ENCODE assay signal across 1 cellular context in genomic region chr19:40982594-40983101, GRCh38.
TF ChIP-seq lines count a peak whose summit lies in the region.

No MANE protein-coding gene starts in this region.

TF ChIP-seq in WTC11, 78 proteins besides CTCF, POLR2A, EP300 and RAD21 (continued from another document and continues in another):
- no peak for TF ChIP-seq ARID4B (CRISPR knock-in tag; IDR thresholded peaks at IDR 0.05; ENCODE audit: borderline replicate concordance)
- no peak for TF ChIP-seq ELF4 (CRISPR knock-in tag; IDR thresholded peaks at IDR 0.05; ENCODE audit: low read depth)
- no peak for TF ChIP-seq PRRX2 (CRISPR knock-in tag; IDR thresholded peaks at IDR 0.05)
- no peak for TF ChIP-seq CREB1 (CRISPR knock-in tag; IDR thresholded peaks at IDR 0.05)
- no peak for TF ChIP-seq CBFB (CRISPR knock-in tag; IDR thresholded peaks at IDR 0.05; ENCODE audit: low read depth)
- TF ChIP-seq CDX4 (CRISPR knock-in tag; IDR thresholded peaks at IDR 0.05; ENCODE audit: borderline replicate concordance), result no peak
- no peak for TF ChIP-seq USF2 (CRISPR knock-in tag; IDR thresholded peaks at IDR 0.05)
- 0 out of 2 replicates have a peak, but pooled peaks have one; percentile 36 for TF ChIP-seq MAX (CRISPR knock-in tag; IDR thresholded peaks at IDR 0.05)
- TF ChIP-seq TCF7 (CRISPR knock-in tag; IDR thresholded peaks at IDR 0.05; ENCODE audit: low read depth), result no peak
- no peak for TF ChIP-seq ZNF121 (CRISPR knock-in tag; IDR thresholded peaks at IDR 0.05)
- no peak for TF ChIP-seq SOX15 (CRISPR knock-in tag; IDR thresholded peaks at IDR 0.05)
- TF ChIP-seq RORB (CRISPR knock-in tag; IDR thresholded peaks at IDR 0.05), result no peak
- TF ChIP-seq, protein P1, sequence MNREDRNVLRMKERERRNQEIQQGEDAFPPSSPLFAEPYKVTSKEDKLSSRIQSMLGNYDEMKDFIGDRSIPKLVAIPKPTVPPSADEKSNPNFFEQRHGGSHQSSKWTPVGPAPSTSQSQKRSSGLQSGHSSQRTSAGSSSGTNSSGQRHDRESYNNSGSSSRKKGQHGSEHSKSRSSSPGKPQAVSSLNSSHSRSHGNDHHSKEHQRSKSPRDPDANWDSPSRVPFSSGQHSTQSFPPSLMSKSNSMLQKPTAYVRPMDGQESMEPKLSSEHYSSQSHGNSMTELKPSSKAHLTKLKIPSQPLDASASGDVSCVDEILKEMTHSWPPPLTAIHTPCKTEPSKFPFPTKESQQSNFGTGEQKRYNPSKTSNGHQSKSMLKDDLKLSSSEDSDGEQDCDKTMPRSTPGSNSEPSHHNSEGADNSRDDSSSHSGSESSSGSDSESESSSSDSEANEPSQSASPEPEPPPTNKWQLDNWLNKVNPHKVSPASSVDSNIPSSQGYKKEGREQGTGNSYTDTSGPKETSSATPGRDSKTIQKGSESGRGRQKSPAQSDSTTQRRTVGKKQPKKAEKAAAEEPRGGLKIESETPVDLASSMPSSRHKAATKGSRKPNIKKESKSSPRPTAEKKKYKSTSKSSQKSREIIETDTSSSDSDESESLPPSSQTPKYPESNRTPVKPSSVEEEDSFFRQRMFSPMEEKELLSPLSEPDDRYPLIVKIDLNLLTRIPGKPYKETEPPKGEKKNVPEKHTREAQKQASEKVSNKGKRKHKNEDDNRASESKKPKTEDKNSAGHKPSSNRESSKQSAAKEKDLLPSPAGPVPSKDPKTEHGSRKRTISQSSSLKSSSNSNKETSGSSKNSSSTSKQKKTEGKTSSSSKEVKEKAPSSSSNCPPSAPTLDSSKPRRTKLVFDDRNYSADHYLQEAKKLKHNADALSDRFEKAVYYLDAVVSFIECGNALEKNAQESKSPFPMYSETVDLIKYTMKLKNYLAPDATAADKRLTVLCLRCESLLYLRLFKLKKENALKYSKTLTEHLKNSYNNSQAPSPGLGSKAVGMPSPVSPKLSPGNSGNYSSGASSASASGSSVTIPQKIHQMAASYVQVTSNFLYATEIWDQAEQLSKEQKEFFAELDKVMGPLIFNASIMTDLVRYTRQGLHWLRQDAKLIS (CRISPR knock-in tag; IDR thresholded peaks at IDR 0.05; ENCODE audit: borderline replicate concordance), result no peak
- TF ChIP-seq, protein P2, sequence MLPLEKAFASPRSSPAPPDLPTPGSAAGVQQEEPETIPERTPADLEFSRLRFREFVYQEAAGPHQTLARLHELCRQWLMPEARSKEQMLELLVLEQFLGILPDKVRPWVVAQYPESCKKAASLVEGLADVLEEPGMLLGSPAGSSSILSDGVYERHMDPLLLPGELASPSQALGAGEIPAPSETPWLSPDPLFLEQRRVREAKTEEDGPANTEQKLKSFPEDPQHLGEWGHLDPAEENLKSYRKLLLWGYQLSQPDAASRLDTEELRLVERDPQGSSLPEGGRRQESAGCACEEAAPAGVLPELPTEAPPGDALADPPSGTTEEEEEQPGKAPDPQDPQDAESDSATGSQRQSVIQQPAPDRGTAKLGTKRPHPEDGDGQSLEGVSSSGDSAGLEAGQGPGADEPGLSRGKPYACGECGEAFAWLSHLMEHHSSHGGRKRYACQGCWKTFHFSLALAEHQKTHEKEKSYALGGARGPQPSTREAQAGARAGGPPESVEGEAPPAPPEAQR (CRISPR knock-in tag; IDR thresholded peaks at IDR 0.05), result no peak
- TF ChIP-seq, protein P3, sequence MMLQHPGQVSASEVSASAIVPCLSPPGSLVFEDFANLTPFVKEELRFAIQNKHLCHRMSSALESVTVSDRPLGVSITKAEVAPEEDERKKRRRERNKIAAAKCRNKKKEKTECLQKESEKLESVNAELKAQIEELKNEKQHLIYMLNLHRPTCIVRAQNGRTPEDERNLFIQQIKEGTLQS (CRISPR knock-in tag; conservative IDR thresholded peaks at IDR 0.05), result peak; percentile 76; the same call in 1 of the 2 replicates
- no peak for TF ChIP-seq AR (CRISPR knock-in tag; IDR thresholded peaks at IDR 0.05)
- no peak for TF ChIP-seq ZBTB21 (CRISPR knock-in tag; IDR thresholded peaks at IDR 0.05; ENCODE audit: borderline replicate concordance)
- TF ChIP-seq, protein P4, sequence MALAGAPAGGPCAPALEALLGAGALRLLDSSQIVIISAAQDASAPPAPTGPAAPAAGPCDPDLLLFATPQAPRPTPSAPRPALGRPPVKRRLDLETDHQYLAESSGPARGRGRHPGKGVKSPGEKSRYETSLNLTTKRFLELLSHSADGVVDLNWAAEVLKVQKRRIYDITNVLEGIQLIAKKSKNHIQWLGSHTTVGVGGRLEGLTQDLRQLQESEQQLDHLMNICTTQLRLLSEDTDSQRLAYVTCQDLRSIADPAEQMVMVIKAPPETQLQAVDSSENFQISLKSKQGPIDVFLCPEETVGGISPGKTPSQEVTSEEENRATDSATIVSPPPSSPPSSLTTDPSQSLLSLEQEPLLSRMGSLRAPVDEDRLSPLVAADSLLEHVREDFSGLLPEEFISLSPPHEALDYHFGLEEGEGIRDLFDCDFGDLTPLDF (CRISPR knock-in tag; IDR thresholded peaks at IDR 0.05), result no peak
- no peak for TF ChIP-seq ZNF416 (CRISPR knock-in tag; IDR thresholded peaks at IDR 0.05)
- TF ChIP-seq TEAD1 (CRISPR knock-in tag; IDR thresholded peaks at IDR 0.05), result peak; percentile 85; the same call in 1 of the 2 replicates
- TF ChIP-seq ATF6 (CRISPR knock-in tag; IDR thresholded peaks at IDR 0.05), result no peak
- TF ChIP-seq TEAD4 (CRISPR knock-in tag; IDR thresholded peaks at IDR 0.05), result no peak
- no peak for TF ChIP-seq HMGA2 (CRISPR knock-in tag; IDR thresholded peaks at IDR 0.05)
- TF ChIP-seq NFYB (CRISPR knock-in tag; conservative IDR thresholded peaks at IDR 0.05; ENCODE audit: low read depth), result no peak
- TF ChIP-seq, protein P5, sequence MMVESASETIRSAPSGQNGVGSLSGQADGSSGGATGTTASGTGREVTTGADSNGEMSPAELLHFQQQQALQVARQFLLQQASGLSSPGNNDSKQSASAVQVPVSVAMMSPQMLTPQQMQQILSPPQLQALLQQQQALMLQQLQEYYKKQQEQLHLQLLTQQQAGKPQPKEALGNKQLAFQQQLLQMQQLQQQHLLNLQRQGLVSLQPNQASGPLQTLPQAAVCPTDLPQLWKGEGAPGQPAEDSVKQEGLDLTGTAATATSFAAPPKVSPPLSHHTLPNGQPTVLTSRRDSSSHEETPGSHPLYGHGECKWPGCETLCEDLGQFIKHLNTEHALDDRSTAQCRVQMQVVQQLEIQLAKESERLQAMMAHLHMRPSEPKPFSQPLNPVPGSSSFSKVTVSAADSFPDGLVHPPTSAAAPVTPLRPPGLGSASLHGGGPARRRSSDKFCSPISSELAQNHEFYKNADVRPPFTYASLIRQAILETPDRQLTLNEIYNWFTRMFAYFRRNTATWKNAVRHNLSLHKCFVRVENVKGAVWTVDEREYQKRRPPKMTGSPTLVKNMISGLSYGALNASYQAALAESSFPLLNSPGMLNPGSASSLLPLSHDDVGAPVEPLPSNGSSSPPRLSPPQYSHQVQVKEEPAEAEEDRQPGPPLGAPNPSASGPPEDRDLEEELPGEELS (CRISPR knock-in tag; IDR thresholded peaks at IDR 0.05), result peak; percentile 89; the same call in 1 of the 2 replicates
- TF ChIP-seq ZNF512 (CRISPR knock-in tag; IDR thresholded peaks at IDR 0.05; ENCODE audit: borderline replicate concordance), result no peak
- TF ChIP-seq ETV6 (CRISPR knock-in tag; IDR thresholded peaks at IDR 0.05), result peak; percentile 76
- 0 out of 2 replicates have a peak, but pooled peaks have one; percentile 51 for TF ChIP-seq MYBL2 (CRISPR knock-in tag; IDR thresholded peaks at IDR 0.05)
- TF ChIP-seq SMAD4 (CRISPR knock-in tag; IDR thresholded peaks at IDR 0.05), result peak; percentile 35; the same call in 1 of the 2 replicates
- peak; percentile 73; the same call in 1 of the 2 replicates for TF ChIP-seq FOXJ3 (CRISPR knock-in tag; IDR thresholded peaks at IDR 0.05; ENCODE audit: borderline replicate concordance)
- TF ChIP-seq ZNF423 (CRISPR knock-in tag; IDR thresholded peaks at IDR 0.05), result no peak
- TF ChIP-seq ZNF232 (CRISPR knock-in tag; IDR thresholded peaks at IDR 0.05), result 0 out of 2 replicates have a peak, but pooled peaks have one; percentile 21
